21 cellular contexts compared by ENCODE assay signal in the genomic region with DNA sequence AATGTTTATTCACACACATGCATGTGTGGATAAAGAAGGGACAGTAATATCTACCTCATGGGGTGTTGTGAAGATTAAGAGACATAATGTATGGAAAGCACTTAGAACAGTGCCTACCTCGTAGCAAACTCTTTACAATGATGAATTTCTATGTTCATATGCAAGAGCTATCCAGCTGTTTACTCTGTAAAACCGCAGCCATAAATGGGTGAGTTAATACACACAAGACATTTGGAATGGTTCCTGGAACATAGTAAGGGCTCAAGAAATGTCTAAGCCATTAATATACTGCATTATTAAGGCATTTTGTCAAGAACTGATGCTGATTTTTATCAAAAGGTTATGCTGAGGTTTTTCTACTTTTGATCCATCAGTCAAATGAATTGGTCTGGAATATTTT.
"Had no signal": no experiment of that assay in that cellular context is flagged by ENCODE, and none has a peak within 500 bp of the region (broad histone marks: within the 10 kb centered on the region; RNA-seq: fewer than 3 reads in every experiment).

No MANE protein-coding gene starts in this region.

- H3K4me1 ChIP-seq: left lung, parathyroid adenoma, stomach, upper lobe of right lung had no signal

- ATAC-seq: activated CD4-positive, alpha-beta T cell treated with anti-CD3 and anti-CD28 coated beads for 36 hours; activated CD8-positive, alpha-beta T cell treated with anti-CD3 and anti-CD28 coated beads for 36 hours; activated T-cell treated with anti-CD3 and anti-CD28 coated beads, Interleukin-2, amount 50 U/mL, for 4 hours; left lung; natural killer cell; upper lobe of right lung had no signal

- H3K27ac Mint-ChIP-seq: activated CD4-positive, alpha-beta T cell treated with anti-CD3 and anti-CD28 coated beads for 36 hours; activated CD8-positive, alpha-beta T cell treated with anti-CD3 and anti-CD28 coated beads for 36 hours; memory B cell; natural killer cell had no signal

- DNase-seq: activated CD4-positive, alpha-beta T cell treated with anti-CD3 and anti-CD28 coated beads for 36 hours; activated CD8-positive, alpha-beta T cell treated with anti-CD3 and anti-CD28 coated beads for 36 hours; activated effector memory CD4-positive, alpha-beta T cell treated with Interleukin-2 at 50 U/mL for 16 hours; activated naive CD4-positive, alpha-beta T cell treated with anti-CD3 and anti-CD28 coated beads, Interleukin-2, amount 50 U/mL, for 16 hours; activated T-cell treated with anti-CD3 and anti-CD28 coated beads, Interleukin-2, amount 50 U/mL, for 4 hours; dorsolateral prefrontal cortex; erythroblast; hypothalamus; kidney; left lung; natural killer cell; stimulated activated CD4-positive, alpha-beta T cell treated with anti-CD3 and anti-CD28 coated beads, Interleukin-12 subunit alpha, Interleukin-12 subunit beta, amount 100 ng/mL, for 4 hours; stimulated activated CD4-positive, alpha-beta T cell treated with anti-CD3 and anti-CD28 coated beads, Interleukin-2, amount 100 ng/mL, for 24 hours; stomach; T1000; upper lobe of right lung; WERI-Rb-1 had no signal

- H3K27me3 Mint-ChIP-seq: activated CD4-positive, alpha-beta T cell treated with anti-CD3 and anti-CD28 coated beads for 36 hours; activated CD8-positive, alpha-beta T cell treated with anti-CD3 and anti-CD28 coated beads for 36 hours; memory B cell had no signal

- H3K9me3 ChIP-seq: neutrophil, stomach, thoracic aorta, upper lobe of right lung had no signal

- H3K4me3 Mint-ChIP-seq: activated CD4-positive, alpha-beta T cell treated with anti-CD3 and anti-CD28 coated beads for 36 hours; activated CD8-positive, alpha-beta T cell treated with anti-CD3 and anti-CD28 coated beads for 36 hours; activated T-cell treated with anti-CD3 and anti-CD28 coated beads, Interleukin-2, amount 50 U/mL, for 4 hours; memory B cell; natural killer cell had no signal

- H3K4me3 ChIP-seq: dorsolateral prefrontal cortex, left lung, stomach, thoracic aorta, upper lobe of right lung had no signal

- H3K27me3 ChIP-seq: dorsolateral prefrontal cortex, left lung, neutrophil, stomach, upper lobe of right lung had no signal

- H3K36me3 ChIP-seq: left lung, neutrophil, stomach, thoracic aorta, upper lobe of right lung, WERI-Rb-1 had no signal

- H3K36me3 Mint-ChIP-seq: memory B cell had no signal

- H3K27ac ChIP-seq: dorsolateral prefrontal cortex, left lung, neutrophil, parathyroid adenoma, stomach, thoracic aorta, upper lobe of right lung, WERI-Rb-1 had no signal

- H3K4me1 Mint-ChIP-seq: activated CD4-positive, alpha-beta T cell treated with anti-CD3 and anti-CD28 coated beads for 36 hours; memory B cell; natural killer cell had no signal
